ENCODE assay signal across 19 cellular contexts in the genomic region with DNA sequence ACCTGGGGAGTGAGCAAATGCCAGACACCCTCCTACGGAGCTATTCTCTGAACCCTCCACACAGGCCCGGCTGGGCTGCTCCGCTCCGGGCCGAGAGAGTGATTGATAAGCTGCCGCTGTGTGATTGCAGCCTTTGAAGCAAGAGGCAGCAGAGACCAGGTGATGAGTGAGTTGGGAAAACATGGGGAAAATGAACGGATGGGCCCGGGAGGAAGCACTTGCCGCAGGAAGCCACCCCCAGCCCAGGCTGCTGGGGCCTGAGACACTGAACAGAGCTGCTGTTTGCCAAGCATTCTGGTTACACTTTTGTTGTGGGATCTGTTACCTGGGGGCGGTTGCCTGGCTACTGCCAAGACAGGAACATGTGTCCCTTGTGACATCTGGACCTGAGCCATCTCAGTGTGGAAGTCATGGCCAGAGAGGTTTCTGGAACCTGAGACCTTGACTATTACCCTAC. TPM values are rescaled to one million over a fixed set of nuclear protein-coding genes. Genes with fewer than 3 reads are reported as not detected.
DNase-seq lines count a peak whose midpoint lies in the region; ATAC-seq, FAIRE-seq and TF ChIP-seq lines count a peak whose summit lies in the region.
"Had no signal": no experiment of that assay in that cellular context is flagged by ENCODE, and none has a peak within 500 bp of the region (broad histone marks: within the 10 kb centered on the region; RNA-seq: fewer than 3 reads in every experiment).

No MANE protein-coding gene starts in this region.

- H3K27ac ChIP-seq in Karpas-422 (ENCODE audit: low read length) (peak overlapping the region; percentile 99), K562 (ENCODE audit: extremely low read depth, low read depth, low read length) (no peak overlapping the region), trophoblast cell (ENCODE audit: low read depth, low read length) (no peak overlapping the region)
- H3K27ac ChIP-seq: heart right ventricle, lower lobe of right lung, parathyroid adenoma had no signal

- H4K20me1 ChIP-seq in Karpas-422 (ENCODE audit: insufficient read depth, low read depth, low read length), result no peaks in the 10 kb centered on the region
- H4K20me1 ChIP-seq in K562 (replicated peaks; ENCODE audit: control insufficient read depth, insufficient read depth, low read length), result no peaks in the 10 kb centered on the region

- intact Hi-C loops in K562 (cut with micrococcal nuclease), result no loop called here

- H3K18ac ChIP-seq in trophoblast cell (ENCODE audit: low read length), result no peak overlapping the region

- H2AK5ac ChIP-seq in trophoblast cell (ENCODE audit: low read length), result no peak overlapping the region

- H3K79me1 ChIP-seq in trophoblast cell (ENCODE audit: low read length), result no peaks in the 10 kb centered on the region

- no peaks in the 10 kb centered on the region for H3K9me2 ChIP-seq in Karpas-422 (replicated peaks; ENCODE audit: insufficient read depth, low read length)

- in situ Hi-C loops in K562 (cut with MboI), result no loop called here

- H2BK120ac ChIP-seq in trophoblast cell (ENCODE audit: insufficient read depth, low read length, poor library complexity), result no peak overlapping the region

- H3K79me2 ChIP-seq in Karpas-422 (ENCODE audit: low read length) (no peaks in the 10 kb centered on the region), K562 (ENCODE audit: control insufficient read depth, insufficient read depth, low read length) (no peaks in the 10 kb centered on the region), trophoblast cell (ENCODE audit: control insufficient read depth, insufficient read depth, low read length, poor library complexity) (no peaks in the 10 kb centered on the region)
- H3K79me2 ChIP-seq: parathyroid adenoma had no signal

- H3K4me1 ChIP-seq in Karpas-422 (ENCODE audit: low read length), result peaks cover 53% of the 10 kb centered on the region
- peaks cover 10 to 14% of the 10 kb centered on the region in 2 experiments for H3K4me1 ChIP-seq in K562 (replicated peaks in 1 of 2; ENCODE audit: control insufficient read depth in 2 of 2, insufficient read depth in 2 of 2, low read length in 2 of 2)
- peaks cover 3 to 6% of the 10 kb centered on the region in 2 experiments for H3K4me1 ChIP-seq in trophoblast cell (ENCODE audit: control insufficient read depth in 1 of 2, insufficient read depth in 2 of 2, low read length in 2 of 2)
- H3K4me1 ChIP-seq: parathyroid adenoma had no signal

- ATAC-seq in K562 (peak; percentile 42), HG02798 (IDR thresholded peaks at IDR 0.05; ENCODE audit: poor library complexity, unreplicated experiment) (no peak), HG02970 (IDR thresholded peaks at IDR 0.05; ENCODE audit: low FRiP score, unreplicated experiment) (no peak), GM21619 (IDR thresholded peaks at IDR 0.05; ENCODE audit: unreplicated experiment) (no peak)
- ATAC-seq: lower lobe of right lung had no signal

- H3K9me1 ChIP-seq in K562 (ENCODE audit: control insufficient read depth, insufficient read depth, low read length), result no peaks in the 10 kb centered on the region

- no peak overlapping the region for H3K4ac ChIP-seq in trophoblast cell (ENCODE audit: low read depth, low read length)

- no peak overlapping the region for H4K8ac ChIP-seq in trophoblast cell (ENCODE audit: low read depth, low read length)

- H3K9me3 ChIP-seq in Karpas-422 (ENCODE audit: low read length) (peaks cover 3% of the 10 kb centered on the region), K562 (replicated peaks; ENCODE audit: control insufficient read depth, insufficient read depth, low read depth, low read length) (peaks cover under 1% of the 10 kb centered on the region; the same call in 1 of the 2 replicates), trophoblast cell (ENCODE audit: insufficient read depth, low read depth, low read length) (peaks cover 11% of the 10 kb centered on the region)

- TF ChIP-seq EP300 in K562 (IDR thresholded peaks at IDR 0.05; ENCODE audit: low read length), result no peak

- H2BK5ac ChIP-seq in trophoblast cell (ENCODE audit: low read depth, low read length, poor library complexity), result no peak overlapping the region

- H3K9ac ChIP-seq in Karpas-422 (ENCODE audit: low read length) (no peak overlapping the region), K562 (ENCODE audit: insufficient read depth in 1 of 2, low read depth in 2 of 2, low read length in 2 of 2) (no peak overlapping the region), trophoblast cell (ENCODE audit: low read length) (no peak overlapping the region)
- H3K9ac ChIP-seq: parathyroid adenoma had no signal

- no peak for FAIRE-seq in K562 (lab: Jason Lieb, UNC)
- FAIRE-seq: urothelium cell line had no signal

- TF ChIP-seq RAD21 in K562 (CRISPR knock-in tag; conservative IDR thresholded peaks at IDR 0.05 in 1 of 2, IDR thresholded peaks at IDR 0.05 in 1 of 2), result peak in 1 of 2 experiments; percentile 49; a peak in 2 of 4 replicates

- H2BK12ac ChIP-seq in trophoblast cell (ENCODE audit: low read length), result no peak overlapping the region

- TF ChIP-seq POLR2A in K562 (conservative IDR thresholded peaks at IDR 0.05), result no peak

- POLR2A ChIA-PET in K562 (lab: Yijun Ruan, JAX), result interaction anchor here (0.9 to 1.0 kb wide), 2 partner anchors 13 to 15 kb away, joined by 3 to 4 read pairs; no protein-coding TSS in a partner anchor

- 0 out of 2 replicates have a peak, but pooled peaks cover 4% of the 10 kb centered on the region for H3K36me3 ChIP-seq in Karpas-422 (ENCODE audit: insufficient read depth, low read length)
- H3K36me3 ChIP-seq in K562 (ENCODE audit: control insufficient read depth, insufficient read depth, low read length), result no peaks in the 10 kb centered on the region
- no peaks in the 10 kb centered on the region for H3K36me3 ChIP-seq in trophoblast cell (ENCODE audit: control insufficient read depth in 1 of 2, insufficient read depth in 2 of 2, low read length in 2 of 2)
- H3K36me3 ChIP-seq: heart right ventricle, lower lobe of right lung had no signal

- H3K4me2 ChIP-seq in Karpas-422 (ENCODE audit: low read depth, low read length, poor library complexity, severe bottlenecking), result no peak overlapping the region
- H3K4me2 ChIP-seq in K562 (ENCODE audit: insufficient read depth, low read length), result no peak overlapping the region
- H3K4me2 ChIP-seq in trophoblast cell (ENCODE audit: low read length), result no peak overlapping the region

- H4K12ac ChIP-seq in trophoblast cell (ENCODE audit: low read depth, low read length), result no peak overlapping the region

- BruUV-seq in K562 (replicated peaks; lab: Mats Ljungman, UMichigan), result no TSS peak

- H3K14ac ChIP-seq in trophoblast cell (ENCODE audit: low read length), result no peak overlapping the region

- H3K4me3 ChIP-seq in Karpas-422 (ENCODE audit: low read length) (no peak overlapping the region), K562 (no peak overlapping the region), trophoblast cell (ENCODE audit: low read depth, low read length) (no peak overlapping the region)
- H3K4me3 ChIP-seq: heart right ventricle, lower lobe of right lung had no signal

- DNase-seq in NCI-H748 (lab: John Stamatoyannopoulos, UW; ENCODE audit: unreplicated experiment), result peak; percentile 7
- DNase-seq in NCI-H748 treated with DMSO at 0.1 percent for 48 hours (lab: John Stamatoyannopoulos, UW), result no peak
- no peak for DNase-seq in Karpas-422
- no peak for DNase-seq in K562 (ENCODE audit: extremely low read depth in 1 of 4, low spot score in 3 of 4)
- DNase-seq in trophoblast cell, result no peak
- DNase-seq: activated naive CD4-positive, alpha-beta T cell treated with Interleukin-2 at 50 U/mL for 16 hours; activated T-cell treated with anti-CD3 and anti-CD28 coated beads for 4 hours; anterior cingulate cortex; CD4-positive, alpha-beta memory T cell; effector memory CD4-positive, alpha-beta T cell; heart right ventricle; lower lobe of right lung; stimulated activated CD4-positive, alpha-beta T cell treated with anti-CD3 and anti-CD28 coated beads, Interleukin-1b, Interleukin-23, amount 100 ng/mL, for 48 hours; SW 1271 had no signal

- H3K23ac ChIP-seq in trophoblast cell (ENCODE audit: low read length), result no peak overlapping the region

- H4K91ac ChIP-seq in trophoblast cell (ENCODE audit: low read depth, low read length), result peak overlapping the region; percentile 0

- CTCF ChIA-PET in K562 (lab: Yijun Ruan, JAX; ENCODE audit: low intra/inter-chr PET ratio), result no interaction called here

- WGBS in K562 (ENCODE audit: insufficient coverage, low coverage, missing lambda C conversion rate), result 22% methylated on average over 9 of the region's 10 CpGs
- no CpG with 5 or more reads among the region's 10 CpGs for WGBS in trophoblast cell (ENCODE audit: extremely low coverage, insufficient coverage, insufficient read length)

- peak in 2 of 3 experiments; percentile 3 to 22; a peak in 1 of 6 replicates for TF ChIP-seq CTCF in K562 (IDR thresholded peaks at IDR 0.05 in 2 of 3, conservative IDR thresholded peaks at IDR 0.05 in 1 of 3; ENCODE audit: insufficient read depth in 2 of 3, low read depth in 1 of 3, low read length in 3 of 3)

- H3K27me3 ChIP-seq in Karpas-422 (ENCODE audit: low read length) (no peaks in the 10 kb centered on the region), K562 (ENCODE audit: control insufficient read depth in 2 of 2, insufficient read depth in 2 of 2, low read length in 2 of 2) (peaks cover 2 to 17% of the 10 kb centered on the region in 2 experiments; a peak in 2 of 5 replicates), trophoblast cell (ENCODE audit: insufficient read depth, low read length) (no peaks in the 10 kb centered on the region)

- no peak overlapping the region for H2AFZ ChIP-seq in Karpas-422 (ENCODE audit: low read length)
- H2AFZ ChIP-seq in K562 (ENCODE audit: low read depth, low read length), result no peak overlapping the region
- no peak overlapping the region for H2AFZ ChIP-seq in trophoblast cell (ENCODE audit: insufficient read depth, low read length, poor library complexity)
- H2AFZ ChIP-seq: parathyroid adenoma had no signal

RNA-seq across cellular contexts. Expression of a gene that starts 46.4 kb away (rescaled TPM):
- 21.1 and 30.1 TPM in 2 replicates for total RNA-seq in Karpas-422 (2014; rRNA removed; shearing (Covaris generic); ENCODE audit: low replicate concordance)
- 250 and 422 TPM in 2 replicates for total RNA-seq in K562 (2011; cell fraction: chromatin; rRNA removed; ENCODE audit: low replicate concordance)
- total RNA-seq in K562 (2011; cell fraction: nucleolus; rRNA removed), result 176 and 189 TPM in 2 replicates
- total RNA-seq in K562 (2011; cell fraction: nucleoplasm; rRNA removed), result 187 and 203 TPM in 2 replicates
- total RNA-seq in K562 (2014; rRNA removed) (52.7 and 59.4 TPM in 2 replicates), K562 (2014; rRNA removed; fragmentation: Illumina TruSeq; extraction: Trizol) (17.9 and 25.5 TPM in 2 replicates), K562 (2015; rRNA removed; fragmentation: Illumina TruSeq; extraction: Trizol) (31.8 and 32.8 TPM in 2 replicates), K562 (2021) (62.8 and 68.1 TPM in 2 replicates)
- polyA plus RNA-seq in K562 (2011; rRNA removed) (23.7 and 24.9 TPM in 2 replicates), K562 (2014; fragmentation: Illumina TruSeq; extraction: Trizol) (37.3 and 48.5 TPM in 2 replicates), K562 (2014; fragmentation: Nextera tagmentation; extraction: Ambion mirVana) (1 to 10 TPM; 1.3 to 2.5 TPM), K562 (2014; rRNA removed) (53.5 and 63.4 TPM in 2 replicates)
- polyA plus RNA-seq in K562 (2011; cell fraction: cytosol; rRNA removed), result 17.9 and 23.5 TPM in 2 replicates
- 66.5 and 112 TPM in 2 replicates for polyA plus RNA-seq in K562 (2011; cell fraction: nucleus; rRNA removed)
- 35.3 and 39.1 TPM in 2 replicates for polyA plus RNA-seq in K562 (2012)
- polyA minus RNA-seq in K562 (2011; rRNA and poly(A)+ RNA removed), result 19.2 and 19.3 TPM in 2 replicates
- 18.8 and 24.5 TPM in 2 replicates for polyA minus RNA-seq in K562 (2011; cell fraction: cytosol; rRNA and poly(A)+ RNA removed)
- 33.5 and 52.0 TPM in 2 replicates for polyA minus RNA-seq in K562 (2011; cell fraction: nucleus; rRNA and poly(A)+ RNA removed)
- 12.8 and 14.2 TPM in 2 replicates for polyA plus RNA-seq in trophoblast cell (2013)

RNA-seq across cellular contexts. Expression of a gene that starts 57.1 kb away (rescaled TPM):
- total RNA-seq in Karpas-422 (2014; rRNA removed; shearing (Covaris generic); ENCODE audit: low replicate concordance), result 163 and 177 TPM in 2 replicates
- 56.8 and 152 TPM in 2 replicates for total RNA-seq in K562 (2011; cell fraction: chromatin; rRNA removed; ENCODE audit: low replicate concordance)
- total RNA-seq in K562 (2011; cell fraction: nucleolus; rRNA removed), result 157 and 188 TPM in 2 replicates
- 147 and 156 TPM in 2 replicates for total RNA-seq in K562 (2011; cell fraction: nucleoplasm; rRNA removed)
- total RNA-seq in K562 (2014; rRNA removed) (60.8 and 75.7 TPM in 2 replicates), K562 (2014; rRNA removed; fragmentation: Illumina TruSeq; extraction: Trizol) (16.9 and 18.6 TPM in 2 replicates), K562 (2015; rRNA removed; fragmentation: Illumina TruSeq; extraction: Trizol) (18.2 and 21.2 TPM in 2 replicates), K562 (2021) (187 and 220 TPM in 2 replicates)
- polyA plus RNA-seq in K562 (2011; rRNA removed) (14.2 and 19.4 TPM in 2 replicates), K562 (2014; fragmentation: Illumina TruSeq; extraction: Trizol) (97.4 and 161 TPM in 2 replicates), K562 (2014; fragmentation: Nextera tagmentation; extraction: Ambion mirVana) (1 to 10 TPM; 1.9 to 4.9 TPM), K562 (2014; rRNA removed) (78.0 and 83.8 TPM in 2 replicates)
- 25.5 and 34.2 TPM in 2 replicates for polyA plus RNA-seq in K562 (2011; cell fraction: cytosol; rRNA removed)
- polyA plus RNA-seq in K562 (2011; cell fraction: nucleus; rRNA removed), result 35.3 and 43.3 TPM in 2 replicates
- polyA plus RNA-seq in K562 (2012), result 65.7 and 239 TPM in 2 replicates
- 11.7 and 15.5 TPM in 2 replicates for polyA minus RNA-seq in K562 (2011; rRNA and poly(A)+ RNA removed)
- 39.4 and 72.3 TPM in 2 replicates for polyA minus RNA-seq in K562 (2011; cell fraction: cytosol; rRNA and poly(A)+ RNA removed)
- 18.2 and 21.2 TPM in 2 replicates for polyA minus RNA-seq in K562 (2011; cell fraction: nucleus; rRNA and poly(A)+ RNA removed)
- polyA plus RNA-seq in trophoblast cell (2013), result 379 and 403 TPM in 2 replicates
